ENCODE assay signal across 9 cellular contexts in genomic region chr17:45225051-45225700, GRCh38. TPM values are rescaled to one million over a fixed set of nuclear protein-coding genes. Genes with fewer than 3 reads are reported as not detected.
A peak's percentile ranks its signal among the peaks of the same experiment; 100 is the strongest.
DNase-seq lines count a peak whose midpoint lies in the region; ATAC-seq and TF ChIP-seq lines count a peak whose summit lies in the region.
"Had no signal": no experiment of that assay in that cellular context is flagged by ENCODE, and none has a peak within 500 bp of the region (broad histone marks: within the 10 kb centered on the region; RNA-seq: fewer than 3 reads in every experiment).

No MANE protein-coding gene starts in this region.

- POLR2A ChIA-PET in activated CD4-positive, alpha-beta T cell treated with anti-CD3 and anti-CD28 coated beads, Interleukin-2, amount 10 ng/mL, durations not matched to agents 7 days and 5 days (lab: Charles Lee) = interaction anchor here (1.0 kb wide), 1 partner anchor 77 kb away, joined by 4 read pairs; the partner anchor contains the start of gene HEXIM1

- H3K36me3 ChIP-seq in heart left ventricle = no peaks in the 10 kb centered on the region

- WGBS in heart left ventricle, 4 donors = 64 to 73% (median 68%) methylated on average over 3 to 7 of the region's 7 CpGs

- no peak for TF ChIP-seq CTCF in heart left ventricle (IDR thresholded peaks at IDR 0.05)

- intact Hi-C loops in heart left ventricle (cut with DNase I) (loop anchor here in 1 of 10 donors (5.0 kb wide), 1 partner anchor 37 kb away; the partner anchor contains the start of gene SPATA32), sciatic nerve (cut with DNase I) (no loop called here)

- no peaks in the 10 kb centered on the region for H3K27me3 Mint-ChIP-seq in IgD-negative memory B cell
- H3K27me3 Mint-ChIP-seq in activated CD4-positive, alpha-beta T cell treated with anti-CD3 and anti-CD28 coated beads, Interleukin-2, amount 10 ng/mL, durations not matched to agents 7 days and 5 days = no peaks in the 10 kb centered on the region

- H3K27ac Mint-ChIP-seq in IgD-negative memory B cell = peak overlapping the region; percentile 99 to 100 (median 100)
- H3K27ac Mint-ChIP-seq in activated CD4-positive, alpha-beta T cell treated with anti-CD3 and anti-CD28 coated beads, Interleukin-2, amount 10 ng/mL, durations not matched to agents 7 days and 5 days = peak overlapping the region; percentile 100

- H3K27me3 ChIP-seq in heart left ventricle = no peaks in the 10 kb centered on the region

- TF ChIP-seq POLR2A in heart left ventricle (IDR thresholded peaks at IDR 0.05) = no peak

- DNase-seq in activated CD4-positive, alpha-beta T cell treated with anti-CD3 and anti-CD28 coated beads, Interleukin-2, amount 10 ng/mL, durations not matched to agents 7 days and 5 days = peak; percentile 31
- peak in 2 of 5 donors; percentile 30 to 59 for DNase-seq in heart left ventricle
- DNase-seq in stimulated activated naive CD8-positive, alpha-beta T cell treated with anti-CD3 and anti-CD28 coated beads, Interleukin-15, Interleukin-2, amounts not matched to agents 100 U/mL and 50 U/mL, for 24 hours = peak; percentile 73
- no peak for DNase-seq in sciatic nerve (ENCODE audit: low spot score)
- DNase-seq in kidney glomerular epithelial cell (lab: John Stamatoyannopoulos, UW) = no peak
- no peak for DNase-seq in cerebellar cortex (ENCODE audit: low spot score)

- ATAC-seq in heart left ventricle (no peak), sciatic nerve (no peak), GM19023 (IDR thresholded peaks at IDR 0.05; ENCODE audit: unreplicated experiment) (no peak)
- no peak for ATAC-seq in stimulated activated naive CD8-positive, alpha-beta T cell treated with anti-CD3 and anti-CD28 coated beads, Interleukin-15, Interleukin-2, amounts not matched to agents 100 U/mL and 50 U/mL, for 24 hours

- H3K9me3 ChIP-seq in heart left ventricle = no peaks in the 10 kb centered on the region

- H3K36me3 Mint-ChIP-seq in IgD-negative memory B cell = peaks cover 3% of the 10 kb centered on the region
- peaks cover 53% of the 10 kb centered on the region for H3K36me3 Mint-ChIP-seq in activated CD4-positive, alpha-beta T cell treated with anti-CD3 and anti-CD28 coated beads, Interleukin-2, amount 10 ng/mL, durations not matched to agents 7 days and 5 days (ENCODE audit: low read depth)

- H3K4me1 Mint-ChIP-seq in IgD-negative memory B cell = peaks cover 38 to 58% (median 52%) of the 10 kb centered on the region in 3 donors
- peaks cover 64% of the 10 kb centered on the region for H3K4me1 Mint-ChIP-seq in activated CD4-positive, alpha-beta T cell treated with anti-CD3 and anti-CD28 coated beads, Interleukin-2, amount 10 ng/mL, durations not matched to agents 7 days and 5 days

- CTCF ChIA-PET in activated CD4-positive, alpha-beta T cell treated with anti-CD3 and anti-CD28 coated beads, Interleukin-2, amount 10 ng/mL, durations not matched to agents 7 days and 5 days (lab: Charles Lee) = interaction anchor here (0.9 to 6.2 kb wide), 12 partner anchors 10 to 170 kb away, joined by 3 to 44 read pairs (median 6); partner anchors contain the start of genes ACBD4, HEXIM1 and MAP3K14

- peak overlapping the region; percentile 98 to 100 (median 100) for H3K4me3 Mint-ChIP-seq in IgD-negative memory B cell
- peak overlapping the region; percentile 97 for H3K4me3 Mint-ChIP-seq in activated CD4-positive, alpha-beta T cell treated with anti-CD3 and anti-CD28 coated beads, Interleukin-2, amount 10 ng/mL, durations not matched to agents 7 days and 5 days

- peaks cover 0 to 84% (median 58%) of the 10 kb centered on the region in 12 donors for H3K4me1 ChIP-seq in heart left ventricle

- H3K4me3 ChIP-seq in heart left ventricle = peak overlapping the region in 4 of 12 donors; percentile 6 to 78 (median 58)
- H3K4me3 ChIP-seq: lung had no signal

- H3K27ac ChIP-seq in heart left ventricle = peak overlapping the region in 10 of 12 donors; percentile 11 to 98 (median 56)

- H3K9me3 Mint-ChIP-seq in IgD-negative memory B cell = no peaks in the 10 kb centered on the region
- H3K9me3 Mint-ChIP-seq in activated CD4-positive, alpha-beta T cell treated with anti-CD3 and anti-CD28 coated beads, Interleukin-2, amount 10 ng/mL, durations not matched to agents 7 days and 5 days = no peaks in the 10 kb centered on the region

RNA-seq across cellular contexts. Expression of gene FMNL1, which starts 3.5 kb away (rescaled TPM):
- polyA plus RNA-seq in IgD-negative memory B cell (36.5 TPM), heart left ventricle (1 to 10 TPM; 5.4 to 7.8 TPM)
- total RNA-seq in activated CD4-positive, alpha-beta T cell treated with anti-CD3 and anti-CD28 coated beads, Interleukin-2, amount 10 ng/mL, durations not matched to agents 7 days and 5 days = 100 to 1,000 TPM; 391 to 410 TPM
- total RNA-seq in heart left ventricle (10 to 100 TPM in 5 of 9 donors, 1 to 10 TPM in 4; 6.4 to 52.8 (median 10.3) TPM), sciatic nerve (39.6 TPM)

RNA-seq across cellular contexts. Expression of gene SPATA32, which starts 36.7 kb away (rescaled TPM):
- polyA plus RNA-seq in IgD-negative memory B cell (0.34 TPM), heart left ventricle (not detected)
- under 1 TPM; 0.27 to 0.67 TPM for total RNA-seq in activated CD4-positive, alpha-beta T cell treated with anti-CD3 and anti-CD28 coated beads, Interleukin-2, amount 10 ng/mL, durations not matched to agents 7 days and 5 days
- total RNA-seq in heart left ventricle (not detected), sciatic nerve (not detected)

Comparison
In these comparisons a context has a peak if more than half of its experiments do, and no peak if none do; other contexts are left out.
1. DNase-seq: peak in activated CD4-positive, alpha-beta T cell treated with anti-CD3 and anti-CD28 coated beads, Interleukin-2, amount 10 ng/mL, durations not matched to agents 7 days and 5 days (single experiment) and stimulated activated naive CD8-positive, alpha-beta T cell treated with anti-CD3 and anti-CD28 coated beads, Interleukin-15, Interleukin-2, amounts not matched to agents 100 U/mL and 50 U/mL, for 24 hours (single experiment); none in sciatic nerve (single experiment), kidney glomerular epithelial cell (single experiment) and cerebellar cortex (single experiment).